Comparison of ENCODE assay signal across 16 cellular contexts in the genomic region with DNA sequence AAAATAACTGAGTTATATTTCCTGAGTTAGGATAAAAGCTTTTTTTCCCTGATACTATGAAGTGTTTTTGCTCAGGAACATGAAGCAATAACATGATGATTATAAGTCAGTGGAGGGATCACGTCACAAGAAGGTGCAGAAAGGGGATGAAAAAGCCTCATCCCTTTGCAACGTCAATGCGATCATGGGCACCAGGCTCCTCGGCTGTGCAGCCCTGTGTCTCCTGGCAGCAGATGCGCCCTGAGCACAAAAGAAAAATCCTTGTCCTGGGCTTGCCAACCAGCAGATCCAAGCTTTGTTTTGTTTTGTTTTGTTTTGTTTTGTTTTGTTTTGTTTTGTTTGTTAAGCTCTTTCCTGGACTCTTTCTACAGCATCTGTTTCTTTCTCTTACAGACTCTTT.
A peak's percentile ranks its signal among the peaks of the same experiment; 100 is the strongest.
DNase-seq lines count a peak whose midpoint lies in the region; ATAC-seq and TF ChIP-seq lines count a peak whose summit lies in the region.
"Had no signal": no experiment of that assay in that cellular context is flagged by ENCODE, and none has a peak within 500 bp of the region (broad histone marks: within the 10 kb centered on the region; RNA-seq: fewer than 3 reads in every experiment).

No MANE protein-coding gene starts in this region.

- no peaks in the 10 kb centered on the region for H3K4me1 ChIP-seq in PC-3 (ENCODE audit: insufficient read depth, low read length)
- H3K4me1 ChIP-seq: adrenal gland, heart left ventricle had no signal

- no peak overlapping the region for H3K27ac ChIP-seq in PC-3 (ENCODE audit: low read length)
- H3K27ac ChIP-seq: heart left ventricle, KMS-11 had no signal

- no peak overlapping the region for H3K4me3 ChIP-seq in PC-3 (ENCODE audit: low read length)
- H3K4me3 ChIP-seq: adrenal gland, heart left ventricle had no signal

- no peak overlapping the region for H2AFZ ChIP-seq in PC-3 (ENCODE audit: low read length)

- no peaks in the 10 kb centered on the region for H3F3A ChIP-seq in PC-3 (ENCODE audit: low read length, unreplicated experiment)

- peaks cover 4% of the 10 kb centered on the region for H3K36me3 Mint-ChIP-seq in natural killer cell treated with Interleukin-12 subunit alpha and Interleukin-12 subunit beta and Interleukin-15 and Interleukin-18, amount 100 ng/mL, for 72 hours
- H3K36me3 Mint-ChIP-seq in natural killer cell: no peaks in the 10 kb centered on the region
- H3K36me3 Mint-ChIP-seq in Calu3 (ENCODE audit: insufficient read depth, unreplicated experiment): no peaks in the 10 kb centered on the region
- H3K36me3 Mint-ChIP-seq: stimulated activated memory B cell treated with anti-CD40 and anti-IgM and Interleukin-4, amounts not matched to agents 10 μg/mL and 1 μg/mL and 100 μg/mL, for 72 hours had no signal

- H3K9me3 Mint-ChIP-seq in natural killer cell treated with Interleukin-12 subunit alpha and Interleukin-12 subunit beta and Interleukin-15 and Interleukin-18, amount 100 ng/mL, for 72 hours: no peaks in the 10 kb centered on the region
- H3K9me3 Mint-ChIP-seq in natural killer cell (no peaks in the 10 kb centered on the region), Calu3 (ENCODE audit: low read depth, unreplicated experiment) (no peaks in the 10 kb centered on the region)
- H3K9me3 Mint-ChIP-seq: stimulated activated memory B cell treated with anti-CD40 and anti-IgM and Interleukin-4, amounts not matched to agents 10 μg/mL and 1 μg/mL and 100 μg/mL, for 72 hours had no signal

- H3K4me2 ChIP-seq in PC-3 (ENCODE audit: low read length): 0 out of 2 replicates have a peak overlapping the region, but pooled peaks have one; percentile 13
- H3K4me2 ChIP-seq: KMS-11 had no signal

- H3K9ac ChIP-seq in PC-3 (ENCODE audit: low read length): no peak overlapping the region
- H3K9ac ChIP-seq: KMS-11 had no signal

- ATAC-seq in natural killer cell treated with Interleukin-12 subunit alpha and Interleukin-12 subunit beta and Interleukin-15 and Interleukin-18, amount 100 ng/mL, for 72 hours: no peak
- ATAC-seq in natural killer cell (no peak), PC-3 (no peak), GM19351 (IDR thresholded peaks at IDR 0.05; ENCODE audit: unreplicated experiment) (no peak)
- ATAC-seq: heart left ventricle, left colon had no signal

- H3K9me2 ChIP-seq in PC-3 (replicated peaks; ENCODE audit: low read length): no peaks in the 10 kb centered on the region

- intact Hi-C loops in natural killer cell (cut with micrococcal nuclease): no loop called here
- intact Hi-C loops in PC-3 (cut with micrococcal nuclease): no loop called here
- intact Hi-C loops in Calu3 (cut with micrococcal nuclease; ENCODE audit: unreplicated experiment): no loop called here

- POLR2A ChIA-PET in PC-3 (lab: Charles Lee; ENCODE audit: unreplicated experiment): no interaction called here

- no peak overlapping the region for H3K27ac Mint-ChIP-seq in natural killer cell treated with Interleukin-12 subunit alpha and Interleukin-12 subunit beta and Interleukin-15 and Interleukin-18, amount 100 ng/mL, for 72 hours
- H3K27ac Mint-ChIP-seq in natural killer cell (no peak overlapping the region), Calu3 (ENCODE audit: unreplicated experiment) (no peak overlapping the region)
- H3K27ac Mint-ChIP-seq: stimulated activated memory B cell treated with anti-CD40 and anti-IgM and Interleukin-4, amounts not matched to agents 10 μg/mL and 1 μg/mL and 100 μg/mL, for 72 hours had no signal

- DNase-seq in natural killer cell treated with Interleukin-12 subunit alpha and Interleukin-12 subunit beta and Interleukin-15 and Interleukin-18, amount 100 ng/mL, for 72 hours (ENCODE audit: low spot score): no peak
- DNase-seq in natural killer cell (no peak), PC-3 (no peak), cerebellum (ENCODE audit: low spot score) (peak; percentile 26), Calu3 (no peak), mucosa of gallbladder (ENCODE audit: low spot score) (no peak)
- DNase-seq in activated effector memory CD4-positive, alpha-beta T cell treated with Interleukin-2 at 50 U/mL for 16 hours: no peak
- DNase-seq: heart left ventricle; left colon; NCI-H2029 treated with DMSO at 0.1 percent for 48 hours; OCI-M1; stimulated activated CD4-positive, alpha-beta T cell treated with anti-CD3 and anti-CD28 coated beads, Interleukin-4, amount 100 ng/mL, for 1 hour had no signal

- H3K27me3 Mint-ChIP-seq in natural killer cell treated with Interleukin-12 subunit alpha and Interleukin-12 subunit beta and Interleukin-15 and Interleukin-18, amount 100 ng/mL, for 72 hours: peaks cover 21 to 52% of the 10 kb centered on the region in 2 donors
- H3K27me3 Mint-ChIP-seq in natural killer cell (ENCODE audit: low read depth in 2 of 2) (peaks cover 20 to 39% of the 10 kb centered on the region in 2 donors), Calu3 (ENCODE audit: unreplicated experiment) (peaks cover 94% of the 10 kb centered on the region)

- peak overlapping the region; percentile 47 for H3K4me3 Mint-ChIP-seq in natural killer cell treated with Interleukin-12 subunit alpha and Interleukin-12 subunit beta and Interleukin-15 and Interleukin-18, amount 100 ng/mL, for 72 hours
- H3K4me3 Mint-ChIP-seq in natural killer cell (no peak overlapping the region), Calu3 (ENCODE audit: low read depth, unreplicated experiment) (no peak overlapping the region)
- H3K4me3 Mint-ChIP-seq: stimulated activated memory B cell treated with anti-CD40 and anti-IgM and Interleukin-4, amounts not matched to agents 10 μg/mL and 1 μg/mL and 100 μg/mL, for 72 hours had no signal

- no TSS peak for BruUV-seq in PC-3 (replicated peaks; lab: Mats Ljungman, UMichigan)
- BruUV-seq in Calu3 (replicated peaks; lab: Mats Ljungman, UMichigan): no TSS peak

- peaks cover 0 to 7% of the 10 kb centered on the region in 2 donors for H3K4me1 Mint-ChIP-seq in natural killer cell treated with Interleukin-12 subunit alpha and Interleukin-12 subunit beta and Interleukin-15 and Interleukin-18, amount 100 ng/mL, for 72 hours (ENCODE audit: low read depth in 2 of 2)
- peaks cover 9 to 10% of the 10 kb centered on the region in 2 donors for H3K4me1 Mint-ChIP-seq in natural killer cell
- H3K4me1 Mint-ChIP-seq in Calu3 (ENCODE audit: low read depth, unreplicated experiment): no peaks in the 10 kb centered on the region

- H3K27me3 ChIP-seq in PC-3 (ENCODE audit: low read length): peaks cover 97% of the 10 kb centered on the region

- TF ChIP-seq CTCF in natural killer cell (IDR thresholded peaks at IDR 0.05): no peak
- no peak for TF ChIP-seq CTCF in PC-3 (conservative IDR thresholded peaks at IDR 0.05; ENCODE audit: low read depth, low read length)
- TF ChIP-seq CTCF in Calu3 (IDR thresholded peaks at IDR 0.05; ENCODE audit: unreplicated experiment): no peak

- no peaks in the 10 kb centered on the region for H4K20me1 ChIP-seq in PC-3 (ENCODE audit: low read length)

- H3K9me3 ChIP-seq in PC-3 (ENCODE audit: low read length): no peaks in the 10 kb centered on the region
- H3K9me3 ChIP-seq: adrenal gland, heart left ventricle had no signal

- CTCF ChIA-PET in PC-3 (lab: Charles Lee): no interaction called here
- CTCF ChIA-PET in Calu3 (lab: Charles Lee): interaction anchor here (1.0 kb wide), 1 partner anchor 63 kb away, joined by 4 read pairs; no protein-coding TSS in a partner anchor

- no peaks in the 10 kb centered on the region for H3K36me3 ChIP-seq in PC-3 (ENCODE audit: low read depth, low read length)
- H3K36me3 ChIP-seq: adrenal gland, heart left ventricle had no signal

- H3K79me2 ChIP-seq in PC-3 (ENCODE audit: low read length): no peaks in the 10 kb centered on the region
